8 cellular contexts compared by ENCODE assay signal in the genomic region with DNA sequence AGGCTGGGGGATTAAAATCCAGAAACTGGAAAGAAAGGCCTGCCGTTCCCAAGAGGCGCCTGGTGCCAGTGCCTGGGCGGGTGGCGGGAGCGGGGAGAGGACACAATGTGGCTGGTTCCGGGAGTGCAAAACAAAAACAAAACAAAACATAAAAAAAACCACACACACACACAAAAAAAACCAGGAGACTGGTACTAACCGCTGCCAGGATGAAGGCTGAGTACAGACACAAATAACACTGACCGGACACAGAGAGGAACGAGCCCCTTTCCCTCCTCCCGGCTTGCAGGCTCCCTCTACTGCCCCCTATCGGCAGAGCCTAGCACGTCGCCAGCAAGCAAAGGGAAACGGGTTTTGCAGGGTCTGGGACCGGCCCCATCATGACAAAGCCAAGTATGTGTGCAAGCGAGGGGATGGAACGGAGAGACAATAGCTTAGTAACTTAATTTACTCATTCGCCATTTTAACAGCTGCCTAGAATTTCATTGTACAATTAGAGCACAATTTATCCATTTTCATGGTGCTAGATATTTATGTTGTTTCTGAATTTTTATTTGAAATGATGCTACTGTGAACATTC. TPM values are rescaled to one million over a fixed set of nuclear protein-coding genes. Genes with fewer than 3 reads are reported as not detected.
DNase-seq lines count a peak whose midpoint lies in the region; TF ChIP-seq lines count a peak whose summit lies in the region.

No MANE protein-coding gene starts in this region.

- TF ChIP-seq CTCF in H9 (conservative IDR thresholded peaks at IDR 0.05) (peak; percentile 99), NB4 (IDR thresholded peaks at IDR 0.05; ENCODE audit: low read depth, low read length) (peak; percentile 97), hepatocyte (IDR thresholded peaks at IDR 0.05; ENCODE audit: poor library complexity) (peak; percentile 97), uterus (IDR thresholded peaks at IDR 0.05) (peak; percentile 78 to 91 (median 84))

- H3K56ac ChIP-seq in H9 (ENCODE audit: insufficient read length, low read depth, low read length): no peak overlapping the region

- H3T11ph ChIP-seq in H9 (ENCODE audit: low read length): no peak overlapping the region

- H3K27ac ChIP-seq in H9 (ENCODE audit: insufficient read length, low read depth, low read length) (no peak overlapping the region), hepatocyte (no peak overlapping the region), rectal smooth muscle tissue (ENCODE audit: low read depth, low read length) (no peak overlapping the region), uterus (peak overlapping the region in 1 of 2 donors; percentile 32)

- no peak overlapping the region for H2BK5ac ChIP-seq in H9 (ENCODE audit: insufficient read length, low read length)

- no peak overlapping the region for H2AFZ ChIP-seq in H9 (ENCODE audit: low read length)
- H2AFZ ChIP-seq in hepatocyte: peak overlapping the region; percentile 65

- no peaks in the 10 kb centered on the region for H3K9me3 ChIP-seq in H9 (ENCODE audit: control insufficient read depth, low read depth, low read length)
- no peaks in the 10 kb centered on the region for H3K9me3 ChIP-seq in hepatocyte (ENCODE audit: low read depth)
- H3K9me3 ChIP-seq in uterus: no peaks in the 10 kb centered on the region

- H3K18ac ChIP-seq in H9 (ENCODE audit: insufficient read length, low read depth, low read length): no peak overlapping the region

- H3K9me3 Mint-ChIP-seq in H9: peaks cover 0 to 2% of the 10 kb centered on the region in 2 experiments; a peak in 2 of 5 replicates
- no peaks in the 10 kb centered on the region for H3K9me3 Mint-ChIP-seq in T-helper 1 cell treated with Interleukin-12 subunit alpha and Interleukin-12 subunit beta and Interleukin-4 antibody, amounts not matched to agents 30 μg/mL and 1 μg/mL, for 36 hours

- H3K14ac ChIP-seq in H9 (ENCODE audit: insufficient read depth, low read length): no peak overlapping the region

- peaks cover 8 to 17% of the 10 kb centered on the region in 2 experiments for H3K4me1 Mint-ChIP-seq in H9
- H3K4me1 Mint-ChIP-seq in T-helper 1 cell treated with Interleukin-12 subunit alpha and Interleukin-12 subunit beta and Interleukin-4 antibody, amounts not matched to agents 30 μg/mL and 1 μg/mL, for 36 hours (ENCODE audit: low read depth): peaks cover 9% of the 10 kb centered on the region

- H3K36me3 ChIP-seq in hepatocyte (replicated peaks; ENCODE audit: insufficient read depth, low read depth): no peaks in the 10 kb centered on the region
- H3K36me3 ChIP-seq in rectal smooth muscle tissue (ENCODE audit: control insufficient read depth, insufficient read depth, low read length): no peaks in the 10 kb centered on the region
- no peaks in the 10 kb centered on the region for H3K36me3 ChIP-seq in uterus

- H4K20me1 ChIP-seq in H9 (ENCODE audit: control insufficient read depth, insufficient read depth, insufficient read length): no peaks in the 10 kb centered on the region
- H4K20me1 ChIP-seq in hepatocyte (ENCODE audit: insufficient read depth, poor library complexity, severe bottlenecking): no peaks in the 10 kb centered on the region

- TF ChIP-seq POLR2A in NB4 (IDR thresholded peaks at IDR 0.05; ENCODE audit: extremely low read depth, insufficient read length) (no peak), uterus (IDR thresholded peaks at IDR 0.05) (peak in 1 of 2 donors; percentile 16)

- no peak overlapping the region for H3K23ac ChIP-seq in H9 (ENCODE audit: insufficient read length, low read depth, low read length)

- H3K27me3 Mint-ChIP-seq in H9 (ENCODE audit: low read depth): no peaks in the 10 kb centered on the region
- H3K27me3 Mint-ChIP-seq in T-helper 1 cell treated with Interleukin-12 subunit alpha and Interleukin-12 subunit beta and Interleukin-4 antibody, amounts not matched to agents 30 μg/mL and 1 μg/mL, for 36 hours (ENCODE audit: low read depth): no peaks in the 10 kb centered on the region

- no peaks in the 10 kb centered on the region for H3K9me2 ChIP-seq in hepatocyte (replicated peaks; ENCODE audit: insufficient read depth)

- no peak overlapping the region for H2BK12ac ChIP-seq in H9 (ENCODE audit: insufficient read length, low read depth, low read length)

- H3K79me2 ChIP-seq in H9 (ENCODE audit: insufficient read depth, low read length) (no peaks in the 10 kb centered on the region), hepatocyte (no peaks in the 10 kb centered on the region)

- H4K5ac ChIP-seq in H9 (ENCODE audit: insufficient read length, low read depth, low read length): no peak overlapping the region

- H4K8ac ChIP-seq in H9 (replicated peaks; ENCODE audit: insufficient read length, low read depth, low read length): no peak overlapping the region

- no peak overlapping the region for H2BK120ac ChIP-seq in H9 (ENCODE audit: low read depth, low read length, poor library complexity, severe bottlenecking)

- no peak overlapping the region for H3K4ac ChIP-seq in H9 (ENCODE audit: low read depth, low read length)

- H3K4me2 ChIP-seq in H9 (ENCODE audit: insufficient read depth, insufficient read length, low read length): peak overlapping the region; percentile 10
- H3K4me2 ChIP-seq in hepatocyte: peak overlapping the region; percentile 67

- no peak overlapping the region for H2BK15ac ChIP-seq in H9 (ENCODE audit: low read depth, low read length)

- intact Hi-C loops in uterus (cut with DNase I; ENCODE audit: low total_unique reads): loop anchor here (10.0 kb wide), 1 partner anchor 182 kb away; no protein-coding TSS in a partner anchor

- H2BK20ac ChIP-seq in H9 (ENCODE audit: low read depth, low read length, poor library complexity, severe bottlenecking): no peak overlapping the region

- no peaks in the 10 kb centered on the region for H3K79me1 ChIP-seq in H9 (ENCODE audit: insufficient read depth, low read depth, low read length, poor library complexity, severe bottlenecking)

- H3K9ac ChIP-seq in H9 (ENCODE audit: extremely low read depth, insufficient read length, low read length) (no peak overlapping the region), rectal smooth muscle tissue (ENCODE audit: low read length) (no peak overlapping the region)

- in situ Hi-C loops in G401 (cut with HindIII; ENCODE audit: low sequenced_read_pairs): no loop called here

- no peaks in the 10 kb centered on the region for H3K4me1 ChIP-seq in H9 (ENCODE audit: insufficient read depth, low read length)
- H3K4me1 ChIP-seq in hepatocyte (ENCODE audit: insufficient read depth): peaks cover 3% of the 10 kb centered on the region
- H3K4me1 ChIP-seq in rectal smooth muscle tissue (ENCODE audit: control insufficient read depth, insufficient read depth, low read length): no peaks in the 10 kb centered on the region
- no peaks in the 10 kb centered on the region for H3K4me1 ChIP-seq in uterus

- no peak overlapping the region for H2AK5ac ChIP-seq in H9 (ENCODE audit: insufficient read length, low read length)

- H3K27me3 ChIP-seq in H9 (ENCODE audit: insufficient read depth, low read length) (no peaks in the 10 kb centered on the region), hepatocyte (no peaks in the 10 kb centered on the region), rectal smooth muscle tissue (ENCODE audit: control insufficient read depth, insufficient read depth, low read length) (no peaks in the 10 kb centered on the region), uterus (no peaks in the 10 kb centered on the region)

- H3K36me3 Mint-ChIP-seq in H9 (ENCODE audit: insufficient read depth in 1 of 3, low read depth in 3 of 3): no peaks in the 10 kb centered on the region
- H3K36me3 Mint-ChIP-seq in T-helper 1 cell treated with Interleukin-12 subunit alpha and Interleukin-12 subunit beta and Interleukin-4 antibody, amounts not matched to agents 30 μg/mL and 1 μg/mL, for 36 hours (ENCODE audit: low read depth): no peaks in the 10 kb centered on the region

- H3K4me3 ChIP-seq in NB4 (ENCODE audit: low read depth, low read length) (peak overlapping the region; percentile 16), hepatocyte (peak overlapping the region; percentile 13), rectal smooth muscle tissue (ENCODE audit: low read length) (peak overlapping the region; percentile 56), uterus (peak overlapping the region; percentile 15 to 17)

- DNase-seq in G401 (ENCODE audit: low spot score) (peak; percentile 77), H9 (peak; percentile 94), NB4 (ENCODE audit: low read depth) (peak; percentile 94), anterior cingulate cortex (lab: John Stamatoyannopoulos, UW) (peak in 56 of 58 donors; percentile 14 to 89 (median 74)), hepatocyte (ENCODE audit: low spot score) (peak; percentile 90), uterus (peak; percentile 67 to 79)

- H3K27ac Mint-ChIP-seq in H9: peak overlapping the region; percentile 72 to 96 (median 94); a peak in 6 of 7 replicates
- H3K27ac Mint-ChIP-seq in T-helper 1 cell treated with Interleukin-12 subunit alpha and Interleukin-12 subunit beta and Interleukin-4 antibody, amounts not matched to agents 30 μg/mL and 1 μg/mL, for 36 hours: no peak overlapping the region

- WGBS in H9 (ENCODE audit: extremely low coverage, insufficient read length, low lambda C conversion rate): no CpG with 5 or more reads among the region's 18 CpGs
- 21% methylated on average over 18 of the region's 18 CpGs for WGBS in hepatocyte (ENCODE audit: low lambda C conversion rate, missing lambda C conversion rate)

- H4K91ac ChIP-seq in H9 (ENCODE audit: insufficient read length, low read depth, low read length): no peak overlapping the region

- peak overlapping the region; percentile 70 to 78 for H3K4me3 Mint-ChIP-seq in H9
- H3K4me3 Mint-ChIP-seq in T-helper 1 cell treated with Interleukin-12 subunit alpha and Interleukin-12 subunit beta and Interleukin-4 antibody, amounts not matched to agents 30 μg/mL and 1 μg/mL, for 36 hours: peak overlapping the region; percentile 70

- H3K23me2 ChIP-seq in H9 (ENCODE audit: insufficient read length, low read depth, low read length, poor library complexity, severe bottlenecking): no peaks in the 10 kb centered on the region

RNA-seq across cellular contexts. Expression of gene ZDHHC20, which starts 17.9 kb away (rescaled TPM):
- 60.2 and 90.6 TPM in 2 replicates for total RNA-seq in G401 (2014; rRNA removed; shearing (Covaris generic))
- total RNA-seq in H9 (2021): 63.2 and 69.1 TPM in 2 replicates
- 132 TPM in 2 replicates for total RNA-seq in hepatocyte
- polyA plus RNA-seq in hepatocyte: 25.2 and 27.5 TPM in 2 replicates
- total RNA-seq in uterus: 100 to 1,000 TPM in 1 of 4 donors, 10 to 100 TPM in 3; 20.7 to 161 (median 61.9) TPM
